ENCODE assay signal across 8 cellular contexts in genomic region chr7:7157177-7157886, GRCh38. TPM values are rescaled to one million over a fixed set of nuclear protein-coding genes. Genes with fewer than 3 reads are reported as not detected.
DNase-seq lines count a peak whose midpoint lies in the region; ATAC-seq and TF ChIP-seq lines count a peak whose summit lies in the region.

No MANE protein-coding gene starts in this region.

- peaks cover 57% of the 10 kb centered on the region for H3K4me1 Mint-ChIP-seq in stimulated activated naive CD8-positive, alpha-beta T cell treated with anti-CD3 and anti-CD28 coated beads, Interleukin-15, Interleukin-2, amounts not matched to agents 100 ng/mL and 50 ng/mL, for 24 hours (ENCODE audit: low read depth)

- no peak for TF ChIP-seq CTCF in fibroblast of villous mesenchyme (IDR thresholded peaks at IDR 0.05; ENCODE audit: insufficient read depth, low read depth, low read length)

- no peak overlapping the region for H3K4me3 ChIP-seq in fibroblast of villous mesenchyme (ENCODE audit: low read depth, low read length)

- peak; percentile 89 for ATAC-seq in GM21825 (IDR thresholded peaks at IDR 0.05; ENCODE audit: unreplicated experiment)

- H3K4me3 Mint-ChIP-seq in stimulated activated naive CD8-positive, alpha-beta T cell treated with anti-CD3 and anti-CD28 coated beads, Interleukin-15, Interleukin-2, amounts not matched to agents 100 ng/mL and 50 ng/mL, for 24 hours, result peak overlapping the region; percentile 80

- peak overlapping the region; percentile 84 for H3K27ac Mint-ChIP-seq in stimulated activated naive CD8-positive, alpha-beta T cell treated with anti-CD3 and anti-CD28 coated beads, Interleukin-15, Interleukin-2, amounts not matched to agents 100 ng/mL and 50 ng/mL, for 24 hours

- DNase-seq in GM03348 (ENCODE audit: low spot score) (peak; percentile 79), LoVo (ENCODE audit: low spot score) (peak; percentile 41), fibroblast of villous mesenchyme (ENCODE audit: low read depth) (peak; percentile 43), SHP77 treated with DMSO at 0.1 percent for 48 hours (lab: John Stamatoyannopoulos, UW) (no peak), DMS 273 (lab: John Stamatoyannopoulos, UW; ENCODE audit: unreplicated experiment) (no peak)
- peak; percentile 60 for DNase-seq in activated CD8-positive, alpha-beta memory T cell treated with anti-CD3 and anti-CD28 coated beads for 24 hours

- no peaks in the 10 kb centered on the region for H3K27me3 Mint-ChIP-seq in stimulated activated naive CD8-positive, alpha-beta T cell treated with anti-CD3 and anti-CD28 coated beads, Interleukin-15, Interleukin-2, amounts not matched to agents 100 ng/mL and 50 ng/mL, for 24 hours

- H3K36me3 Mint-ChIP-seq in stimulated activated naive CD8-positive, alpha-beta T cell treated with anti-CD3 and anti-CD28 coated beads, Interleukin-15, Interleukin-2, amounts not matched to agents 100 ng/mL and 50 ng/mL, for 24 hours (ENCODE audit: low read depth), result peaks cover 7% of the 10 kb centered on the region

- H3K9me3 Mint-ChIP-seq in stimulated activated naive CD8-positive, alpha-beta T cell treated with anti-CD3 and anti-CD28 coated beads, Interleukin-15, Interleukin-2, amounts not matched to agents 100 ng/mL and 50 ng/mL, for 24 hours, result peaks cover 13% of the 10 kb centered on the region

RNA-seq across cellular contexts. Expression of gene C1GALT1, which starts 25.0 kb away (rescaled TPM):
- total RNA-seq in fibroblast of villous mesenchyme, result 11.7 and 13.9 TPM in 2 replicates

Comparison
In these comparisons a context has a peak if more than half of its experiments do, and no peak if none do; other contexts are left out.
1. DNase-seq: peak in GM03348 (single experiment), LoVo (single experiment), activated CD8-positive, alpha-beta memory T cell treated with anti-CD3 and anti-CD28 coated beads for 24 hours (single experiment) and fibroblast of villous mesenchyme (single experiment); none in SHP77 treated with DMSO at 0.1 percent for 48 hours (single experiment) and DMS 273 (single experiment).